21 cellular contexts compared by ENCODE assay signal in genomic region chr20:7694940-7695567, GRCh38.
DNase-seq lines count a peak whose midpoint lies in the region; ATAC-seq and TF ChIP-seq lines count a peak whose summit lies in the region.
"Had no signal": no experiment of that assay in that cellular context is flagged by ENCODE, and none has a peak within 500 bp of the region (broad histone marks: within the 10 kb centered on the region; RNA-seq: fewer than 3 reads in every experiment).

No MANE protein-coding gene starts in this region.

- intact Hi-C loops in sciatic nerve (cut with DNase I), result no loop called here

- ATAC-seq in sciatic nerve, result peak; percentile 50
- no peak for ATAC-seq in GM18870 (IDR thresholded peaks at IDR 0.05; ENCODE audit: unreplicated experiment)
- ATAC-seq in GM18858 (IDR thresholded peaks at IDR 0.05; ENCODE audit: unreplicated experiment), result no peak
- ATAC-seq: CD8-positive, alpha-beta T cell; HepG2 had no signal

- TF ChIP-seq CTCF in fibroblast of the aortic adventitia (IDR thresholded peaks at IDR 0.05; ENCODE audit: insufficient read depth, low read length), result no peak

- H3K4me3 ChIP-seq in fibroblast of the aortic adventitia (ENCODE audit: low read depth, low read length), result no peak overlapping the region
- H3K4me3 ChIP-seq: BLaER1 treated with 17β-estradiol and CSF1 and Interleukin-3, amounts not matched to agents 10 nM and 100 nM had no signal

- DNase-seq in AG08395 (ENCODE audit: low spot score), result peak; percentile 24
- peak; percentile 56 for DNase-seq in GM04504 (ENCODE audit: low read depth)
- DNase-seq in fibroblast of the aortic adventitia (ENCODE audit: low read depth), result peak; percentile 51
- no peak for DNase-seq in sciatic nerve (ENCODE audit: low spot score)
- no peak for DNase-seq in NCI-H748 treated with DMSO at 0.1 percent for 48 hours (lab: John Stamatoyannopoulos, UW)
- DNase-seq in T-helper 2 cell, result no peak
- DNase-seq: Calu3; CD8-positive, alpha-beta T cell; DMS53; EL; H9; KG1; NCI-H1436; NCI-H2029; NCI-H446 treated with DMSO at 0.1 percent for 48 hours; NCI-H774; Right ventricle myocardium superior had no signal

Comparison
In these comparisons a context has a peak if more than half of its experiments do, and no peak if none do; other contexts are left out.
1. DNase-seq: peak in AG08395 (single experiment), GM04504 (single experiment) and fibroblast of the aortic adventitia (single experiment); none in sciatic nerve (single experiment), NCI-H748 treated with DMSO at 0.1 percent for 48 hours (single experiment) and T-helper 2 cell (0 of 5).